17 cellular contexts compared by ENCODE assay signal in genomic region chr21:38878394-38879179, GRCh38.
"Had no signal": no experiment of that assay in that cellular context is flagged by ENCODE, and none has a peak within 500 bp of the region (broad histone marks: within the 10 kb centered on the region; RNA-seq: fewer than 3 reads in every experiment).

No MANE protein-coding gene starts in this region.

- H3K4me3 ChIP-seq: heart left ventricle, mucosa of descending colon, smooth muscle cell, tibial artery, uterus had no signal

- H3K4me2 ChIP-seq: smooth muscle cell had no signal

- H3K27me3 ChIP-seq: heart left ventricle, neutrophil, tibial artery, uterus had no signal

- H3K4me1 ChIP-seq: uterus had no signal

- H3K36me3 ChIP-seq: heart left ventricle, neutrophil, tibial artery, uterus had no signal

- DNase-seq: activated CD4-positive, alpha-beta T cell treated with anti-CD3 and anti-CD28 coated beads for 1 hour; activated CD4-positive, alpha-beta T cell treated with anti-CD3 and anti-CD28 coated beads, Interleukin-2, amount 50 U/mL, for 48 hours; activated CD8-positive, alpha-beta memory T cell treated with anti-CD3 and anti-CD28 coated beads, Interleukin-2, amount 10 ng/mL, durations not matched to agents 7 days and 5 days; activated effector memory CD4-positive, alpha-beta T cell treated with Interleukin-2 at 50 U/mL for 16 hours; activated T-cell treated with anti-CD3 and anti-CD28 coated beads, Interleukin-2, amount 50 U/mL, for 24 hours; amygdala; endodermal cell; heart left ventricle; left colon; mammary epithelial cell; mucosa of descending colon; naive thymus-derived CD8-positive, alpha-beta T cell; tibial artery; uterus had no signal

- H3K9me3 ChIP-seq: mucosa of descending colon, neutrophil, uterus had no signal

- H3K27ac ChIP-seq: heart left ventricle, neutrophil, tibial artery, uterus had no signal

- ATAC-seq: activated CD8-positive, alpha-beta memory T cell treated with anti-CD3 and anti-CD28 coated beads, Interleukin-2, amount 10 ng/mL, durations not matched to agents 7 days and 5 days; heart left ventricle; left colon; mucosa of descending colon; naive thymus-derived CD8-positive, alpha-beta T cell; stimulated activated effector memory CD8-positive, alpha-beta T cell treated with anti-CD3 and anti-CD28 coated beads, Interleukin-12 subunit alpha, Interleukin-12 subunit beta, amount 100 ng/mL, for 72 hours had no signal
